18 cellular contexts compared by ENCODE assay signal in the genomic region with DNA sequence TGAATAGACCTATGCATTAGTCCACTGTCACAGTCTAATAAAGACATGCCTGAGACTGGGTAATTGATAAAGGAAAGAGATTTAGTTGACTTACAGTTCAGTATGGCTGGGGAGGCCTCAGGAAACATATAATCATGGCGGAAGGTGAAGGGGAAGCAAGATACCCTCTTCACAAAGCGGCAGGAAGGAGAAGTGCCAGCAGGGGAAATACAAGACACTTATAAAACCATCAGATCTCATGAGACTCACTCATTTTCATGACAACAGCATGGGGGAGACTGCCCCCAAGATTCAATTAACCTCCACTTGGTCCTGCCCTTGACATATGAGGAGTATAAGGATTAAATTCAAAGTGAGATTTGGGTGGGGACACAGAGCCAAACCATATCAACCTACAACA. TPM values are rescaled to one million over a fixed set of nuclear protein-coding genes. Genes with fewer than 3 reads are reported as not detected.
"Had no signal": no experiment of that assay in that cellular context is flagged by ENCODE, and none has a peak within 500 bp of the region (broad histone marks: within the 10 kb centered on the region; RNA-seq: fewer than 3 reads in every experiment).

No MANE protein-coding gene starts in this region.

- H3K4me1 Mint-ChIP-seq: activated naive CD8-positive, alpha-beta T cell treated with anti-CD3 and anti-CD28 coated beads for 36 hours; stimulated activated naive B cell treated with anti-CD40 and anti-IgM and Interleukin-4, amounts not matched to agents 10 μg/mL and 1 μg/mL and 100 μg/mL, for 72 hours had no signal

- H3K36me3 ChIP-seq: left lung had no signal

- H3K27ac ChIP-seq: left lung, SK-N-MC had no signal

- H3K27me3 ChIP-seq: left lung had no signal

- H3K4me3 Mint-ChIP-seq: activated naive CD8-positive, alpha-beta T cell treated with anti-CD3 and anti-CD28 coated beads for 36 hours; activated T-helper 1 cell treated with anti-CD3 and anti-CD28 coated beads, Interleukin-12 subunit alpha, Interleukin-12 subunit beta, Interleukin-2, Interleukin-4 antibody, amounts not matched to agents 30 ng/mL and 10 ng/mL and 1 ng/mL, durations not matched to agents 14 hours and 24 hours and 36 hours; natural killer cell treated with Interleukin-12 subunit alpha and Interleukin-12 subunit beta and Interleukin-15 and Interleukin-18, amount 100 ng/mL, for 72 hours; stimulated activated naive B cell treated with anti-CD40 and anti-IgM and Interleukin-4, amounts not matched to agents 10 μg/mL and 1 μg/mL and 100 μg/mL, for 72 hours had no signal

- ATAC-seq: activated CD4-positive, CD25-positive, alpha-beta regulatory T cell treated with anti-CD3 and anti-CD28 coated beads, Interleukin-2, amount 50 U/mL, for 24 hours; left lung; stimulated activated naive B cell treated with anti-CD40 and anti-IgM and Interleukin-4, amounts not matched to agents 10 μg/mL and 1 μg/mL and 100 μg/mL, for 72 hours had no signal

- DNase-seq: activated CD4-positive, alpha-beta T cell treated with anti-CD3 and anti-CD28 coated beads, Interleukin-2, amount 50 U/mL, for 1 hour; activated naive CD8-positive, alpha-beta T cell treated with anti-CD3 and anti-CD28 coated beads for 36 hours; effector CD4-positive, alpha-beta T cell; foreskin fibroblast; left lung; mesendoderm; stimulated activated CD4-positive, alpha-beta T cell treated with anti-CD3 and anti-CD28 coated beads, Interleukin-1b, Interleukin-23, amount 100 ng/mL, for 48 hours; stimulated activated naive B cell treated with anti-CD40 and anti-IgM and Interleukin-4, amounts not matched to agents 10 μg/mL and 1 μg/mL and 100 μg/mL, for 72 hours; T-helper 1 cell; T1000 had no signal

- H3K9me3 Mint-ChIP-seq: activated T-helper 1 cell treated with anti-CD3 and anti-CD28 coated beads, Interleukin-12 subunit alpha, Interleukin-12 subunit beta, Interleukin-2, Interleukin-4 antibody, amounts not matched to agents 30 ng/mL and 10 ng/mL and 1 ng/mL, durations not matched to agents 14 hours and 24 hours and 36 hours; natural killer cell treated with Interleukin-12 subunit alpha and Interleukin-12 subunit beta and Interleukin-15 and Interleukin-18, amount 100 ng/mL, for 72 hours had no signal

- H3K27ac Mint-ChIP-seq: activated naive CD8-positive, alpha-beta T cell treated with anti-CD3 and anti-CD28 coated beads for 36 hours; activated T-helper 1 cell treated with anti-CD3 and anti-CD28 coated beads, Interleukin-12 subunit alpha, Interleukin-12 subunit beta, Interleukin-2, Interleukin-4 antibody, amounts not matched to agents 30 ng/mL and 10 ng/mL and 1 ng/mL, durations not matched to agents 14 hours and 24 hours and 36 hours; natural killer cell treated with Interleukin-12 subunit alpha and Interleukin-12 subunit beta and Interleukin-15 and Interleukin-18, amount 100 ng/mL, for 72 hours; progenitor cell of endocrine pancreas; stimulated activated naive B cell treated with anti-CD40 and anti-IgM and Interleukin-4, amounts not matched to agents 10 μg/mL and 1 μg/mL and 100 μg/mL, for 72 hours had no signal

- H3K9me3 ChIP-seq: left lung had no signal

- H3K36me3 Mint-ChIP-seq: activated naive CD8-positive, alpha-beta T cell treated with anti-CD3 and anti-CD28 coated beads for 36 hours; natural killer cell treated with Interleukin-12 subunit alpha and Interleukin-12 subunit beta and Interleukin-15 and Interleukin-18, amount 100 ng/mL, for 72 hours; stimulated activated naive B cell treated with anti-CD40 and anti-IgM and Interleukin-4, amounts not matched to agents 10 μg/mL and 1 μg/mL and 100 μg/mL, for 72 hours had no signal

- H3K4me1 ChIP-seq: left lung had no signal

- H3K4me3 ChIP-seq: left lung, SK-N-MC had no signal

RNA-seq across cellular contexts. Expression of gene CAPN9, which starts 59.4 kb away (rescaled TPM):
- total RNA-seq: activated naive CD8-positive, alpha-beta T cell treated with anti-CD3 and anti-CD28 coated beads for 36 hours; activated T-helper 1 cell treated with anti-CD3 and anti-CD28 coated beads, Interleukin-12 subunit alpha, Interleukin-12 subunit beta, Interleukin-2, Interleukin-4 antibody, amounts not matched to agents 30 ng/mL and 10 ng/mL and 1 ng/mL, durations not matched to agents 14 hours and 24 hours and 36 hours; bronchial epithelial cell; endothelial cell of umbilical vein; natural killer cell treated with Interleukin-12 subunit alpha and Interleukin-12 subunit beta and Interleukin-15 and Interleukin-18, amount 100 ng/mL, for 72 hours; subcutaneous adipose tissue had no signal
- polyA plus RNA-seq: endothelial cell of umbilical vein had no signal
